ENCODE assay signal across 8 cellular contexts in the genomic region with DNA sequence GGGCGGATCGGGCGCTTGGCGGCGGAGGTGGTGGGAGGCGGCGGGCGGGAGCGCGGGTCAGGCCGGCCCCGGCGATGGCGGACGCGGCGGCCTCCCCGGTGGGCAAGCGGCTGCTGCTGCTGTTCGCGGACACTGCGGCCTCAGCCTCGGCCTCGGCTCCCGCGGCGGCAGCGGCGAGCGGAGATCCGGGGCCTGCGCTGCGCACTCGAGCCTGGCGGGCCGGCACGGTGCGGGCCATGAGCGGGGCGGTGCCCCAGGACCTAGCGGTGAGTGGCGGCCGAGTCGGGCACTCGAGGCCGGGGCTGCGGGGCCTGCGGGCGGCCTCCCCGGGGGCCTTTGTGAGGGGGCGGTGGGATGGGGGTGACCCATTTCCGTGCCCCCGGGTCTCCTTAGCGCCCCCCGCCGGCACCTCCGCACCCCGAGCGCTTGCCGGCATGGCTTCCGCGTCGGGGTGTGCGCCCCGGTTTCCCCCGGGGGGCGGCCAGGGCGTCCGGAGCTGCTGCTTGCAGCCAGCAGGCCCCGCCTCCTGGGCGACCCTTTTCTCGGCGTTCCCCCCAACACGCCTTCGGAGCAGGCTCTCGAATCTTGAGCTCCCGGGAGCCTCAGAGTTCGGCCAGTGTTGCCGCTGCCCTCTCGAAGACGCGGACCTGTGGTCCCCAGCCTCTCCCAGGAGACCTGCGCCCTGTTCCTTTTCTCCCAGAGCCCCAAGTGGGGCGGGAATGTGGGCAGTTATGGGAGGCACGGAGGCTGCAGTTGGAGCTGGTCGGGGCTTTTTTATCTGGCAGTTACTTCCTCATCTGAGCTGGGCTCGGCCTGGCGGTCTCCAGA. TPM values are rescaled to one million over a fixed set of nuclear protein-coding genes. Genes with fewer than 3 reads are reported as not detected.
DNase-seq lines count a peak whose midpoint lies in the region; ATAC-seq and TF ChIP-seq lines count a peak whose summit lies in the region.

No MANE protein-coding gene starts in this region.

- H3K36me3 ChIP-seq in muscle layer of colon (ENCODE audit: insufficient read depth, low read length) = peaks cover 9% of the 10 kb centered on the region

- no peaks in the 10 kb centered on the region for H3K9me3 ChIP-seq in muscle layer of colon (ENCODE audit: low read length)

- peak; percentile 30 for TF ChIP-seq CTCF in epithelial cell of proximal tubule (conservative IDR thresholded peaks at IDR 0.05; ENCODE audit: low read depth, low read length)

- H3K27me3 ChIP-seq in muscle layer of colon (ENCODE audit: control insufficient read depth in 1 of 2, insufficient read depth in 2 of 2, low read length in 2 of 2) = no peaks in the 10 kb centered on the region

- ATAC-seq in HG02973 (IDR thresholded peaks at IDR 0.05; ENCODE audit: unreplicated experiment) = peak; percentile 37

- H3K9ac ChIP-seq in muscle layer of colon (ENCODE audit: low read length) = peak overlapping the region; percentile 62

- peaks cover 26% of the 10 kb centered on the region for H3K4me1 ChIP-seq in muscle layer of colon (ENCODE audit: insufficient read depth, low read length)

- H3K4me3 ChIP-seq in epithelial cell of proximal tubule (ENCODE audit: low read depth, low read length) = peak overlapping the region; percentile 95
- H3K4me3 ChIP-seq in muscle layer of colon (ENCODE audit: low read depth in 1 of 2, low read length in 2 of 2) = peak overlapping the region; percentile 90 to 97

- DNase-seq in SIG-M5 treated with dmso at 0.1 percent for 504 hours (lab: John Stamatoyannopoulos, UW; ENCODE audit: unreplicated experiment) (peak; percentile 74), SIG-M5 (lab: John Stamatoyannopoulos, UW) (no peak), NCI-H774 (lab: John Stamatoyannopoulos, UW) (peak; percentile 10), epithelial cell of proximal tubule (ENCODE audit: low read depth) (no peak)
- DNase-seq in activated CD8-positive, alpha-beta memory T cell treated with anti-CD3 and anti-CD28 coated beads, Interleukin-2, amount 50 U/mL, for 4 hours = peak; percentile 76
- peak; percentile 51 for DNase-seq in stimulated activated CD8-positive, alpha-beta memory T cell treated with anti-CD3 and anti-CD28 coated beads, Interleukin-7, amount 100 ng/mL, for 24 hours (ENCODE audit: low read depth)

- peak overlapping the region; percentile 83 for H3K27ac ChIP-seq in muscle layer of colon (ENCODE audit: low read depth, low read length)

RNA-seq across cellular contexts. Expression of gene KDM3B, which starts 0.5 kb away (rescaled TPM):
- total RNA-seq in epithelial cell of proximal tubule = 27.6 and 40.2 TPM in 2 replicates

RNA-seq across cellular contexts. Expression of gene FAM53C, which starts 14.9 kb away (rescaled TPM):
- 13.7 and 34.7 TPM in 2 replicates for total RNA-seq in epithelial cell of proximal tubule

RNA-seq across cellular contexts. Expression of gene CDC25C, which starts 21.3 kb away (rescaled TPM):
- 14.2 and 17.6 TPM in 2 replicates for total RNA-seq in epithelial cell of proximal tubule

Comparison
In these comparisons a context has a peak if more than half of its experiments do, and no peak if none do; other contexts are left out.
1. DNase-seq: peak in SIG-M5 treated with dmso at 0.1 percent for 504 hours (single experiment), NCI-H774 (single experiment), activated CD8-positive, alpha-beta memory T cell treated with anti-CD3 and anti-CD28 coated beads, Interleukin-2, amount 50 U/mL, for 4 hours (single experiment) and stimulated activated CD8-positive, alpha-beta memory T cell treated with anti-CD3 and anti-CD28 coated beads, Interleukin-7, amount 100 ng/mL, for 24 hours (single experiment); none in SIG-M5 (single experiment) and epithelial cell of proximal tubule (single experiment).